8 cellular contexts compared by ENCODE assay signal in genomic region chr6:166757226-166758135, GRCh38.
DNase-seq lines count a peak whose midpoint lies in the region; ATAC-seq and TF ChIP-seq lines count a peak whose summit lies in the region.

No MANE protein-coding gene starts in this region.

- 13 to 27% (median 18%) methylated on average over 25 of the region's 25 CpGs for WGBS in stomach, 5 donors

- peak overlapping the region in 3 of 4 donors; percentile 11 to 21 (median 15) for H3K4me3 ChIP-seq in stomach

- TF ChIP-seq CTCF in WTC11 (IDR thresholded peaks at IDR 0.05) (no peak), stomach (IDR thresholded peaks at IDR 0.05) (no peak)

- no peaks in the 10 kb centered on the region for H3K36me3 Mint-ChIP-seq in activated T-cell treated with anti-CD3 and anti-CD28 coated beads, Interleukin-2, amount 50 U/mL, for 24 hours (ENCODE audit: low read depth)
- H3K36me3 Mint-ChIP-seq in WTC11: no peaks in the 10 kb centered on the region

- DNase-seq in activated T-cell treated with anti-CD3 and anti-CD28 coated beads, Interleukin-2, amount 50 U/mL, for 24 hours: no peak
- no peak for DNase-seq in activated T-cell treated with anti-CD3 and anti-CD28 coated beads, Interleukin-2, amount 50 U/mL, for 1 hour
- DNase-seq in WTC11 (ENCODE audit: low spot score): no peak
- DNase-seq in hepatic stellate cell (ENCODE audit: low spot score): peak; percentile 54
- DNase-seq in stomach: no peak
- DNase-seq in NCI-H1930 (lab: John Stamatoyannopoulos, UW): no peak
- no peak for DNase-seq in DMS153 (lab: John Stamatoyannopoulos, UW)

- H3K27ac ChIP-seq in stomach: no peak overlapping the region

- intact Hi-C loops in stomach (cut with DNase I; ENCODE audit: low total_unique reads): no loop called here

- H3K27me3 ChIP-seq in stomach: peaks cover 0 to 27% (median 10%) of the 10 kb centered on the region in 3 donors

- peak overlapping the region; percentile 39 for H3K4me3 Mint-ChIP-seq in activated T-cell treated with anti-CD3 and anti-CD28 coated beads, Interleukin-2, amount 50 U/mL, for 24 hours
- H3K4me3 Mint-ChIP-seq in WTC11: no peak overlapping the region; the same call in 1 of the 2 replicates

- CTCF ChIA-PET in WTC11 (lab: Charles Lee): interaction anchor here (1.0 to 3.7 kb wide), 5 partner anchors 11 to 45 kb away, joined by 3 to 22 read pairs (median 7); no protein-coding TSS in a partner anchor

- TF ChIP-seq EP300 in stomach (IDR thresholded peaks at IDR 0.05): no peak

- no peaks in the 10 kb centered on the region for H3K9me3 Mint-ChIP-seq in activated T-cell treated with anti-CD3 and anti-CD28 coated beads, Interleukin-2, amount 50 U/mL, for 24 hours
- H3K9me3 Mint-ChIP-seq in WTC11: no peaks in the 10 kb centered on the region

- H3K4me1 ChIP-seq in stomach: peaks cover 8 to 15% (median 12%) of the 10 kb centered on the region in 4 donors

- peaks cover 39% of the 10 kb centered on the region for H3K4me1 Mint-ChIP-seq in activated T-cell treated with anti-CD3 and anti-CD28 coated beads, Interleukin-2, amount 50 U/mL, for 24 hours (ENCODE audit: low read depth)
- peaks cover 39% of the 10 kb centered on the region for H3K4me1 Mint-ChIP-seq in WTC11

- POLR2A ChIA-PET in WTC11 (lab: Charles Lee): interaction anchor here (0.6 kb wide), 1 partner anchor 10 kb away, joined by 3 read pairs; no protein-coding TSS in a partner anchor

- TF ChIP-seq POLR2A in stomach (IDR thresholded peaks at IDR 0.05): no peak

- H3K36me3 ChIP-seq in stomach: no peaks in the 10 kb centered on the region

- no peak overlapping the region for H3K27ac Mint-ChIP-seq in activated T-cell treated with anti-CD3 and anti-CD28 coated beads, Interleukin-2, amount 50 U/mL, for 24 hours
- H3K27ac Mint-ChIP-seq in WTC11: no peak overlapping the region; the same call in 1 of the 2 replicates

- peak; percentile 74 for ATAC-seq in WTC11
- no peak for ATAC-seq in GM19023 (IDR thresholded peaks at IDR 0.05; ENCODE audit: unreplicated experiment)

- H3K27me3 Mint-ChIP-seq in activated T-cell treated with anti-CD3 and anti-CD28 coated beads, Interleukin-2, amount 50 U/mL, for 24 hours: peaks cover 52% of the 10 kb centered on the region
- no peaks in the 10 kb centered on the region; the same call in 1 of the 2 replicates for H3K27me3 Mint-ChIP-seq in WTC11 (ENCODE audit: low read depth)

- no peaks in the 10 kb centered on the region for H3K9me3 ChIP-seq in stomach

TF ChIP-seq in WTC11, 78 proteins besides CTCF, POLR2A, EP300 and RAD21:
- TF ChIP-seq STAT6 (CRISPR knock-in tag; conservative IDR thresholded peaks at IDR 0.05; ENCODE audit: low read depth) (no peak), TP53 (CRISPR knock-in tag; IDR thresholded peaks at IDR 0.05) (0 out of 2 replicates have a peak, but pooled peaks have one; percentile 23), NFE2L1 (CRISPR knock-in tag; IDR thresholded peaks at IDR 0.05) (no peak), MAX (CRISPR knock-in tag; IDR thresholded peaks at IDR 0.05) (peak; percentile 40; the same call in 1 of the 2 replicates), MXD4 (CRISPR knock-in tag; IDR thresholded peaks at IDR 0.05; ENCODE audit: borderline replicate concordance) (no peak), TEAD1 (CRISPR knock-in tag; IDR thresholded peaks at IDR 0.05) (no peak), SOX15 (CRISPR knock-in tag; IDR thresholded peaks at IDR 0.05) (no peak), ZNF423 (CRISPR knock-in tag; IDR thresholded peaks at IDR 0.05) (peak; percentile 39; the same call in 1 of the 2 replicates), TEAD4 (CRISPR knock-in tag; IDR thresholded peaks at IDR 0.05) (no peak)
- TF ChIP-seq, protein P1, sequence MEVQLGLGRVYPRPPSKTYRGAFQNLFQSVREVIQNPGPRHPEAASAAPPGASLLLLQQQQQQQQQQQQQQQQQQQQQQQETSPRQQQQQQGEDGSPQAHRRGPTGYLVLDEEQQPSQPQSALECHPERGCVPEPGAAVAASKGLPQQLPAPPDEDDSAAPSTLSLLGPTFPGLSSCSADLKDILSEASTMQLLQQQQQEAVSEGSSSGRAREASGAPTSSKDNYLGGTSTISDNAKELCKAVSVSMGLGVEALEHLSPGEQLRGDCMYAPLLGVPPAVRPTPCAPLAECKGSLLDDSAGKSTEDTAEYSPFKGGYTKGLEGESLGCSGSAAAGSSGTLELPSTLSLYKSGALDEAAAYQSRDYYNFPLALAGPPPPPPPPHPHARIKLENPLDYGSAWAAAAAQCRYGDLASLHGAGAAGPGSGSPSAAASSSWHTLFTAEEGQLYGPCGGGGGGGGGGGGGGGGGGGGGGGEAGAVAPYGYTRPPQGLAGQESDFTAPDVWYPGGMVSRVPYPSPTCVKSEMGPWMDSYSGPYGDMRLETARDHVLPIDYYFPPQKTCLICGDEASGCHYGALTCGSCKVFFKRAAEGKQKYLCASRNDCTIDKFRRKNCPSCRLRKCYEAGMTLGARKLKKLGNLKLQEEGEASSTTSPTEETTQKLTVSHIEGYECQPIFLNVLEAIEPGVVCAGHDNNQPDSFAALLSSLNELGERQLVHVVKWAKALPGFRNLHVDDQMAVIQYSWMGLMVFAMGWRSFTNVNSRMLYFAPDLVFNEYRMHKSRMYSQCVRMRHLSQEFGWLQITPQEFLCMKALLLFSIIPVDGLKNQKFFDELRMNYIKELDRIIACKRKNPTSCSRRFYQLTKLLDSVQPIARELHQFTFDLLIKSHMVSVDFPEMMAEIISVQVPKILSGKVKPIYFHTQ (CRISPR knock-in tag; IDR thresholded peaks at IDR 0.05): no peak
- TF ChIP-seq, protein P2, sequence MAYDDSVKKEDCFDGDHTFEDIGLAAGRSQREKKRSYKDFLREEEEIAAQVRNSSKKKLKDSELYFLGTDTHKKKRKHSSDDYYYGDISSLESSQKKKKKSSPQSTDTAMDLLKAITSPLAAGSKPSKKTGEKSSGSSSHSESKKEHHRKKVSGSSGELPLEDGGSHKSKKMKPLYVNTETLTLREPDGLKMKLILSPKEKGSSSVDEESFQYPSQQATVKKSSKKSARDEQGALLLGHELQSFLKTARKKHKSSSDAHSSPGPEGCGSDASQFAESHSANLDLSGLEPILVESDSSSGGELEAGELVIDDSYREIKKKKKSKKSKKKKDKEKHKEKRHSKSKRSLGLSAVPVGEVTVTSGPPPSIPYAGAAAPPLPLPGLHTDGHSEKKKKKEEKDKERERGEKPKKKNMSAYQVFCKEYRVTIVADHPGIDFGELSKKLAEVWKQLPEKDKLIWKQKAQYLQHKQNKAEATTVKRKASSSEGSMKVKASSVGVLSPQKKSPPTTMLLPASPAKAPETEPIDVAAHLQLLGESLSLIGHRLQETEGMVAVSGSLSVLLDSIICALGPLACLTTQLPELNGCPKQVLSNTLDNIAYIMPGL (CRISPR knock-in tag; IDR thresholded peaks at IDR 0.05): no peak
- TF ChIP-seq, protein P3, sequence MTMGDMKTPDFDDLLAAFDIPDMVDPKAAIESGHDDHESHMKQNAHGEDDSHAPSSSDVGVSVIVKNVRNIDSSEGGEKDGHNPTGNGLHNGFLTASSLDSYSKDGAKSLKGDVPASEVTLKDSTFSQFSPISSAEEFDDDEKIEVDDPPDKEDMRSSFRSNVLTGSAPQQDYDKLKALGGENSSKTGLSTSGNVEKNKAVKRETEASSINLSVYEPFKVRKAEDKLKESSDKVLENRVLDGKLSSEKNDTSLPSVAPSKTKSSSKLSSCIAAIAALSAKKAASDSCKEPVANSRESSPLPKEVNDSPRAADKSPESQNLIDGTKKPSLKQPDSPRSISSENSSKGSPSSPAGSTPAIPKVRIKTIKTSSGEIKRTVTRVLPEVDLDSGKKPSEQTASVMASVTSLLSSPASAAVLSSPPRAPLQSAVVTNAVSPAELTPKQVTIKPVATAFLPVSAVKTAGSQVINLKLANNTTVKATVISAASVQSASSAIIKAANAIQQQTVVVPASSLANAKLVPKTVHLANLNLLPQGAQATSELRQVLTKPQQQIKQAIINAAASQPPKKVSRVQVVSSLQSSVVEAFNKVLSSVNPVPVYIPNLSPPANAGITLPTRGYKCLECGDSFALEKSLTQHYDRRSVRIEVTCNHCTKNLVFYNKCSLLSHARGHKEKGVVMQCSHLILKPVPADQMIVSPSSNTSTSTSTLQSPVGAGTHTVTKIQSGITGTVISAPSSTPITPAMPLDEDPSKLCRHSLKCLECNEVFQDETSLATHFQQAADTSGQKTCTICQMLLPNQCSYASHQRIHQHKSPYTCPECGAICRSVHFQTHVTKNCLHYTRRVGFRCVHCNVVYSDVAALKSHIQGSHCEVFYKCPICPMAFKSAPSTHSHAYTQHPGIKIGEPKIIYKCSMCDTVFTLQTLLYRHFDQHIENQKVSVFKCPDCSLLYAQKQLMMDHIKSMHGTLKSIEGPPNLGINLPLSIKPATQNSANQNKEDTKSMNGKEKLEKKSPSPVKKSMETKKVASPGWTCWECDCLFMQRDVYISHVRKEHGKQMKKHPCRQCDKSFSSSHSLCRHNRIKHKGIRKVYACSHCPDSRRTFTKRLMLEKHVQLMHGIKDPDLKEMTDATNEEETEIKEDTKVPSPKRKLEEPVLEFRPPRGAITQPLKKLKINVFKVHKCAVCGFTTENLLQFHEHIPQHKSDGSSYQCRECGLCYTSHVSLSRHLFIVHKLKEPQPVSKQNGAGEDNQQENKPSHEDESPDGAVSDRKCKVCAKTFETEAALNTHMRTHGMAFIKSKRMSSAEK (CRISPR knock-in tag; IDR thresholded peaks at IDR 0.05; ENCODE audit: borderline replicate concordance): no peak
